ENCODE assay signal across 10 cellular contexts in the genomic region with DNA sequence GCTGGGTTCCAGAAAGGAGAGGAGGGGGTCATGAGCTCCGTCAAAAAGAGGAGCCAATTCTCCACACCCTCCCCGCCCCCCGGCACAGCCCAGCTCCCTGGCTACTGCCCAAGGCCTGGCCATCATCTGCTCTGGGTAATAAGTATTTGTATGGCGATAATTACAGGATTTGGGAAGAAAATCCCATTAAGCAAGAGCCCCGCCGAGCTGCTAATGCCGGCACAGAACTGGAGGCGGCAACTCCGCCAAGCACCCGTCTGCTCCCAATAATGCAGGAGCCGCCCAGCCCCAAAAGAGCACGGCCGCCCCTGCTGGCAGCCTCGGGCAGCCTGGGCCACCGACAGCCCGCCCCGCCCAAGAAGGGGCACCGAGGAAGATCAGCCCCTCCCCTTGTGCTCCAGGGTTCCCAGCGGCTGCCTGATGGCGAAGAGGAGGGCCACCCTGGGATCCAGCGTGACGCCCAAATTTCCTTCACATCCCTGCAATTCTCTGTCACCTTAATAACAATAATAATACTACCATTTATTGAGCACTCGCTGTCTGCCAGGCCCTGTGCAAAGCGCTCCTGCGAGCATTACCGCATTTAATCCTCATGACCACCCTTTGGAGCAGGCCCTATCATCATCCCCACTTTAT. TPM values are rescaled to one million over a fixed set of nuclear protein-coding genes. Genes with fewer than 3 reads are reported as not detected.
A peak's percentile ranks its signal among the peaks of the same experiment; 100 is the strongest.
DNase-seq lines count a peak whose midpoint lies in the region; ATAC-seq, FAIRE-seq and TF ChIP-seq lines count a peak whose summit lies in the region.
"Had no signal": no experiment of that assay in that cellular context is flagged by ENCODE, and none has a peak within 500 bp of the region (broad histone marks: within the 10 kb centered on the region; RNA-seq: fewer than 3 reads in every experiment).

No MANE protein-coding gene starts in this region.

- CTCF ChIA-PET in H1 (lab: Charles Lee; ENCODE audit: partially characterized antibody) = interaction anchor here (0.7 to 20.0 kb wide), 34 partner anchors 9 to 1122 kb away, joined by 3 to 320 read pairs (median 4); no protein-coding TSS in a partner anchor
- CTCF ChIA-PET in CD8-positive, alpha-beta memory T cell (lab: Charles Lee) = interaction anchor here (0.9 to 1.7 kb wide), 2 partner anchors 30 to 107 kb away, joined by 3 to 6 read pairs; no protein-coding TSS in a partner anchor

- no peak overlapping the region for H3K56ac ChIP-seq in H1 (replicated peaks; ENCODE audit: insufficient read length, low read depth, low read length)

- H3K4me3 Mint-ChIP-seq in CD8-positive, alpha-beta memory T cell = no peak overlapping the region

- H4K91ac ChIP-seq in H1 (replicated peaks; ENCODE audit: insufficient read length, low read length) (no peak overlapping the region), neuronal stem cell (ENCODE audit: low read depth, low read length, poor library complexity) (no peak overlapping the region)

- H2AFZ ChIP-seq in H1 (ENCODE audit: low read length) = peak overlapping the region; percentile 1; the same call in 1 of the 2 replicates
- H2AFZ ChIP-seq in neuronal stem cell (ENCODE audit: low read length) = no peak overlapping the region

- H4K8ac ChIP-seq in H1 (ENCODE audit: extremely low read depth, insufficient read depth, low read length) = no peak overlapping the region
- no peak overlapping the region for H4K8ac ChIP-seq in neuronal stem cell (ENCODE audit: low read depth, low read length)

- H2BK120ac ChIP-seq in H1 (replicated peaks; ENCODE audit: low read depth, low read length) (no peak overlapping the region), neuronal stem cell (ENCODE audit: low read depth, low read length) (no peak overlapping the region)

- WGBS in H1 (ENCODE audit: extremely low coverage in 1 of 2, insufficient coverage in 1 of 2, insufficient read length in 1 of 2, insufficient replicate concordance in 2 of 2, low coverage in 1 of 2, low lambda C conversion rate in 2 of 2, missing lambda C conversion rate in 1 of 2), 2 experiments = 21% methylated on average over 25 of the region's 26 CpGs; no CpG with 5 or more reads in 1 of the 2 experiments
- WGBS in neuronal stem cell (ENCODE audit: extremely low coverage in 2 of 2, insufficient read length in 2 of 2, insufficient replicate concordance in 1 of 2), 2 donors = no CpG with 5 or more reads among the region's 26 CpGs

- TF ChIP-seq CTCF in GM06990 (IDR thresholded peaks at IDR 0.05; ENCODE audit: insufficient read depth, low read length, poor library complexity, severe bottlenecking) (peak; percentile 39), H1 (IDR thresholded peaks at IDR 0.05; ENCODE audit: control extremely low read depth in 1 of 3, insufficient read depth in 1 of 3, low read depth in 1 of 3, low read length in 3 of 3) (peak; percentile 80 to 84 (median 83))

- H3K27me3 ChIP-seq in GM06990 (replicated peaks; ENCODE audit: control insufficient read depth, insufficient read depth, low read length) = no peaks in the 10 kb centered on the region; the same call in none of the 2 replicates
- H3K27me3 ChIP-seq in H1 (replicated peaks in 1 of 4; ENCODE audit: control insufficient read depth in 3 of 4, extremely low read depth in 1 of 4, insufficient read depth in 3 of 4, low read length in 3 of 4) = peaks cover 10 to 30% (median 22%) of the 10 kb centered on the region in 4 experiments
- peaks cover 0 to 79% (median 67%) of the 10 kb centered on the region in 3 experiments for H3K27me3 ChIP-seq in neuronal stem cell (ENCODE audit: control insufficient read depth in 3 of 3, insufficient read depth in 3 of 3, low read depth in 1 of 3, low read length in 3 of 3)
- H3K27me3 ChIP-seq in CD8-positive, alpha-beta memory T cell (ENCODE audit: insufficient read depth, low read length, poor library complexity, severe bottlenecking) = peaks cover 10% of the 10 kb centered on the region

- no peak overlapping the region for H3K4ac ChIP-seq in H1 (replicated peaks; ENCODE audit: insufficient read length, low read depth, low read length)
- no peak overlapping the region for H3K4ac ChIP-seq in neuronal stem cell (ENCODE audit: low read length)

- H3K27ac Mint-ChIP-seq in CD8-positive, alpha-beta memory T cell = no peak overlapping the region

- H2BK15ac ChIP-seq in H1 (ENCODE audit: low read length) (no peak overlapping the region), neuronal stem cell (ENCODE audit: low read length) (no peak overlapping the region)

- no peaks in the 10 kb centered on the region for H3K79me2 ChIP-seq in H1 (ENCODE audit: control insufficient read depth in 1 of 2, insufficient read depth in 2 of 2, low read length in 2 of 2)

- H3K4me1 ChIP-seq in H1 (replicated peaks in 1 of 4; ENCODE audit: control insufficient read depth in 3 of 4, insufficient read depth in 4 of 4, low read length in 3 of 4) (peaks cover under 1 to 3% (median 2%) of the 10 kb centered on the region in 4 experiments; a peak in 6 of 7 replicates), neuronal stem cell (ENCODE audit: control insufficient read depth in 2 of 2, insufficient read depth in 1 of 2, low read depth in 1 of 2, low read length in 2 of 2) (peaks cover 4 to 21% of the 10 kb centered on the region in 2 donors)
- H3K4me1 ChIP-seq in CD8-positive, alpha-beta memory T cell (ENCODE audit: insufficient read depth, low read length) = no peaks in the 10 kb centered on the region

- H2BK5ac ChIP-seq in H1 (ENCODE audit: low read depth, low read length) (no peak overlapping the region), neuronal stem cell (ENCODE audit: low read length) (no peak overlapping the region)

- peaks cover 29 to 40% of the 10 kb centered on the region in 2 donors for H3K27me3 Mint-ChIP-seq in CD8-positive, alpha-beta memory T cell

- H3K4me3 ChIP-seq in GM06990 (replicated peaks; ENCODE audit: low read depth, low read length) (no peak overlapping the region), H1 (ENCODE audit: extremely low read depth in 1 of 4, insufficient read depth in 2 of 4, low read depth in 3 of 4, low read length in 4 of 4) (peak overlapping the region in 3 of 4 experiments; percentile 16 to 48 (median 27); a peak in 5 of 8 replicates), neuronal stem cell (ENCODE audit: low read length in 2 of 2) (no peak overlapping the region)
- H3K4me3 ChIP-seq in CD8-positive, alpha-beta memory T cell (ENCODE audit: low read length) = no peak overlapping the region
- H3K4me3 ChIP-seq: skin epidermis, upper lobe of left lung had no signal

- H3K23me2 ChIP-seq in H1 (ENCODE audit: low read depth, low read length) = peaks cover 3% of the 10 kb centered on the region; the same call in 1 of the 2 replicates

- no peaks in the 10 kb centered on the region for H4K20me1 ChIP-seq in H1 (replicated peaks in 1 of 2; ENCODE audit: control insufficient read depth in 1 of 2, insufficient read depth in 2 of 2, low read length in 2 of 2)

- POLR2A ChIA-PET in H1 (lab: Charles Lee; ENCODE audit: partially characterized antibody) = interaction anchor here (1.0 kb wide), 1 partner anchor 18 kb away, joined by 4 read pairs; no protein-coding TSS in a partner anchor
- POLR2A ChIA-PET in CD8-positive, alpha-beta memory T cell (lab: Charles Lee) = no interaction called here

- H2AK5ac ChIP-seq in H1 (ENCODE audit: low read depth, low read length) (no peak overlapping the region), neuronal stem cell (ENCODE audit: low read depth, low read length) (no peak overlapping the region)

- TF ChIP-seq POLR2A in H1 (IDR thresholded peaks at IDR 0.05; ENCODE audit: control extremely low read depth in 1 of 2, low read depth in 2 of 2, low read length in 2 of 2) = no peak

- H3K9me3 ChIP-seq in H1 (ENCODE audit: insufficient read depth in 2 of 2, low read depth in 1 of 2, low read length in 1 of 2) = no peaks in the 10 kb centered on the region
- no peaks in the 10 kb centered on the region for H3K9me3 ChIP-seq in neuronal stem cell (replicated peaks in 1 of 2; ENCODE audit: control insufficient read depth in 2 of 2, insufficient read depth in 1 of 2, low read depth in 1 of 2, low read length in 2 of 2)
- no peaks in the 10 kb centered on the region for H3K9me3 ChIP-seq in CD8-positive, alpha-beta memory T cell (ENCODE audit: low read length)
- H3K9me3 ChIP-seq: upper lobe of left lung had no signal

- no peak overlapping the region for H3K18ac ChIP-seq in H1 (ENCODE audit: extremely low read depth, low read length)
- no peak overlapping the region for H3K18ac ChIP-seq in neuronal stem cell (ENCODE audit: low read length)

- H3K79me1 ChIP-seq in H1 (ENCODE audit: low read depth, low read length) (no peaks in the 10 kb centered on the region), neuronal stem cell (ENCODE audit: low read depth, low read length) (no peaks in the 10 kb centered on the region)

- H3K4me2 ChIP-seq in H1 (ENCODE audit: insufficient read depth in 1 of 2, low read depth in 2 of 2, low read length in 2 of 2) = peak overlapping the region; percentile 22 to 56; a peak in 3 of 4 replicates
- H3K4me2 ChIP-seq in neuronal stem cell (ENCODE audit: insufficient read depth, low read length, poor library complexity, severe bottlenecking) = no peak overlapping the region

- H3K9me3 Mint-ChIP-seq in CD8-positive, alpha-beta memory T cell = no peaks in the 10 kb centered on the region

- H2BK12ac ChIP-seq in H1 (ENCODE audit: low read depth, low read length) (no peak overlapping the region), neuronal stem cell (ENCODE audit: low read length) (no peak overlapping the region)

- TF ChIP-seq RAD21 in H1 (IDR thresholded peaks at IDR 0.05 in 1 of 2, conservative IDR thresholded peaks at IDR 0.05 in 1 of 2; ENCODE audit: low read depth in 2 of 2, low read length in 2 of 2) = peak; percentile 80 to 88

- H3K14ac ChIP-seq in H1 (ENCODE audit: insufficient read length) (no peak overlapping the region), neuronal stem cell (ENCODE audit: low read length) (no peak overlapping the region)

- H3K4me1 Mint-ChIP-seq in CD8-positive, alpha-beta memory T cell = peaks cover 4 to 6% (median 6%) of the 10 kb centered on the region in 3 donors

- no peak overlapping the region for H4K5ac ChIP-seq in H1 (ENCODE audit: insufficient read length, low read depth, low read length)

- H3K27ac ChIP-seq in H1 (ENCODE audit: low read depth, low read length) = no peak overlapping the region
- no peak overlapping the region for H3K27ac ChIP-seq in neuronal stem cell (replicated peaks; ENCODE audit: low read length)
- H3K27ac ChIP-seq in CD8-positive, alpha-beta memory T cell (ENCODE audit: low read depth, low read length) = no peak overlapping the region
- H3K27ac ChIP-seq: skin epidermis, upper lobe of left lung had no signal

- no peak overlapping the region for H2BK20ac ChIP-seq in H1 (ENCODE audit: low read length)

- no peaks in the 10 kb centered on the region for H3K36me3 Mint-ChIP-seq in CD8-positive, alpha-beta memory T cell

- no peak for FAIRE-seq in H1 (lab: Jason Lieb, UNC)

- no peak for DNase-seq in GM06990 (ENCODE audit: extremely low read depth, insufficient read length)
- DNase-seq in NCI-H2227 (lab: John Stamatoyannopoulos, UW; ENCODE audit: unreplicated experiment) = peak; percentile 92
- DNase-seq in H1 (ENCODE audit: low read depth in 1 of 2, low spot score in 2 of 2) = peak; percentile 31 to 87
- DNase-seq in neuronal stem cell (ENCODE audit: low spot score) = peak; percentile 63
- DNase-seq in CD8-positive, alpha-beta memory T cell = no peak
- no peak for DNase-seq in AML-193 (lab: John Stamatoyannopoulos, UW)

- no peaks in the 10 kb centered on the region for H3K36me3 ChIP-seq in GM06990 (ENCODE audit: control insufficient read depth, insufficient read depth, low read length)
- no peaks in the 10 kb centered on the region for H3K36me3 ChIP-seq in H1 (ENCODE audit: control insufficient read depth in 2 of 4, insufficient read depth in 4 of 4, low read length in 3 of 4)
- no peaks in the 10 kb centered on the region for H3K36me3 ChIP-seq in neuronal stem cell (replicated peaks in 1 of 2; ENCODE audit: control insufficient read depth in 2 of 2, insufficient read depth in 2 of 2, low read length in 2 of 2)
- no peaks in the 10 kb centered on the region for H3K36me3 ChIP-seq in CD8-positive, alpha-beta memory T cell (ENCODE audit: insufficient read depth, low read length)
- H3K36me3 ChIP-seq: upper lobe of left lung had no signal

- ATAC-seq in HG03108 (IDR thresholded peaks at IDR 0.05; ENCODE audit: unreplicated experiment) = no peak
- ATAC-seq in HG02938 (IDR thresholded peaks at IDR 0.05; ENCODE audit: unreplicated experiment) = no peak

- H3K23ac ChIP-seq in H1 (ENCODE audit: insufficient read length) (no peak overlapping the region), neuronal stem cell (ENCODE audit: low read depth, low read length, poor library complexity) (no peak overlapping the region)

- no peak overlapping the region for H3K9ac ChIP-seq in H1 (replicated peaks in 1 of 4; ENCODE audit: extremely low read depth in 1 of 4, low read depth in 3 of 4, low read length in 3 of 4)
- no peak overlapping the region for H3K9ac ChIP-seq in neuronal stem cell (ENCODE audit: low read depth, low read length, poor library complexity)

- TF ChIP-seq EP300 in H1 (IDR thresholded peaks at IDR 0.05; ENCODE audit: borderline replicate concordance in 1 of 2, low read depth in 2 of 2, low read length in 2 of 2) = no peak

RNA-seq across cellular contexts. Expression of gene SLIT1, which starts 5.9 kb away (rescaled TPM):
- 0.88 and 1.2 TPM in 2 replicates for total RNA-seq in H1 (2021; fragmentation: NEBNext Ultra II Directional; extraction: Animal tissue kit (Norgen Biotek cat#: 25700))
- 0.70 and 1.1 TPM in 2 replicates for polyA plus RNA-seq in H1 (2011; rRNA removed)
- 0.79 TPM for polyA plus RNA-seq in H1 (2011; cell fraction: cytosol; rRNA removed)
- polyA plus RNA-seq in H1 (2011; cell fraction: nucleus; rRNA removed) = 3.4 TPM
- polyA plus RNA-seq in H1 (2012, experiment 1 of 2) = 0.50 to 0.74 TPM (median 0.57 TPM) in 4 replicates
- 0.26 TPM for polyA plus RNA-seq in H1 (2012, experiment 2 of 2)
- polyA plus RNA-seq in H1 (2013, experiment 1 of 2) = 0.53 TPM
- polyA plus RNA-seq in H1 (2013, experiment 2 of 2) = 0.39 TPM
- 0.78 and 1.0 TPM in 2 replicates for polyA minus RNA-seq in H1 (2011; rRNA and poly(A)+ RNA removed)
- 0.44 TPM for polyA minus RNA-seq in H1 (2011; cell fraction: cytosol; rRNA and poly(A)+ RNA removed)
- polyA minus RNA-seq in H1 (2011; cell fraction: nucleus; rRNA and poly(A)+ RNA removed) = 2.9 TPM
- polyA plus RNA-seq in neuronal stem cell (2013, experiment 1 of 2) = 0.35 TPM
- 0.40 TPM for polyA plus RNA-seq in neuronal stem cell (2013, experiment 2 of 2)
- total RNA-seq in CD8-positive, alpha-beta memory T cell = under 1 TPM in 1 of 2 experiments, not detected in 1; 0.20 TPM
- 0.06 TPM for polyA plus RNA-seq in CD8-positive, alpha-beta memory T cell

Comparison
In these comparisons a context has a peak if more than half of its experiments do, and no peak if none do; other contexts are left out.
1. DNase-seq: peak in NCI-H2227 (single experiment), H1 (2 of 2) and neuronal stem cell (single experiment); none in GM06990 (single experiment), CD8-positive, alpha-beta memory T cell (0 of 5) and AML-193 (0 of 2).
2. H3K4me3 ChIP-seq: peak in H1 (3 of 4); none in GM06990 (single experiment), neuronal stem cell (0 of 2) and CD8-positive, alpha-beta memory T cell (single experiment).